27 cellular contexts compared by ENCODE assay signal in the genomic region with DNA sequence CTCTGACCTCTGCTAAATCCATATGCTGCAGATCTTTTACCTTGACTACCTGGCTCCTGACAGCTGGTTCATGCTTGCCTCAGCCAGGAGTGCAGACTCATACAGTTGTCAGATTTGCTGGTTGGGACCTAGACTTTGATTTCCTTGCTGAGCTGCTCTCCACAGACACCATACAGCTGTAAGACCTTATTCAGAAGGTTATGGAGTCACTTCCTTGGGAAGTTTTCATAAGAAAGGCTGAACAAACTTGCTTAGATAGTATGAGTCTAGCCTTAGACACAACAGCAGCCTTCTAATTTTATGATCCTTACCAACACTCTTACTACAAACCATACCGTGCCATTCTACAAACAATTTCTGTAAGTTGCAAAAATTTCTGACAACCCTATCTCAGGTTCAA.
"Had no signal": no experiment of that assay in that cellular context is flagged by ENCODE, and none has a peak within 500 bp of the region (broad histone marks: within the 10 kb centered on the region; RNA-seq: fewer than 3 reads in every experiment).

No MANE protein-coding gene starts in this region.

- FAIRE-seq: TTC549 had no signal

- DNase-seq: activated B cell treated with CpG ODN at 0.5 μM for 24 hours; activated CD4-positive, alpha-beta memory T cell treated with anti-CD3 and anti-CD28 coated beads for 36 hours; activated CD4-positive, alpha-beta T cell treated with anti-CD3 and anti-CD28 coated beads for 4 hours; activated CD4-positive, alpha-beta T cell treated with anti-CD3 and anti-CD28 coated beads, Interleukin-2, amount 50 U/mL, for 1 hour; activated CD4-positive, CD25-positive, alpha-beta regulatory T cell treated with anti-CD3 and anti-CD28 coated beads, Interleukin-2, amount 50 U/mL, for 72 hours; activated CD8-positive, alpha-beta memory T cell treated with anti-CD3 and anti-CD28 coated beads, Interleukin-2, amount 50 U/mL, for 4 hours; activated gamma-delta T cell treated with Interleukin-2 at 50 U/mL for 16 hours; activated naive CD4-positive, alpha-beta T cell treated with anti-CD3 and anti-CD28 coated beads for 36 hours; activated T-cell treated with anti-CD3 and anti-CD28 coated beads for 4 hours; activated T-cell treated with anti-CD3 and anti-CD28 coated beads, Interleukin-2, amount 50 U/mL, for 4 hours; adrenal gland; NCI-H1048; NCI-H1105 treated with DMSO at 0.1 percent for 48 hours; NCI-H1436; NCI-H1694; NCI-H1930; NCI-H2171; NCI-H510A; NCI-H526; NCI-H748 treated with DMSO at 0.1 percent for 48 hours; NK-92 treated with Interleukin-12 subunit alpha and Interleukin-12 subunit beta, amount 100 ng/mL, for 24 hours; PC-3; Right ventricle myocardium superior had no signal

- H3K9me3 ChIP-seq: adrenal gland had no signal

- H3K27me3 ChIP-seq: adrenal gland, cardiac muscle cell had no signal

- H3K4me1 ChIP-seq: adrenal gland had no signal

- H3K36me3 ChIP-seq: adrenal gland, cardiac muscle cell had no signal

- H3K27ac ChIP-seq: adrenal gland, cardiac muscle cell, VCaP had no signal

- ATAC-seq: activated naive CD4-positive, alpha-beta T cell treated with anti-CD3 and anti-CD28 coated beads, Interleukin-2, amount 50 U/mL, for 72 hours; activated T-cell treated with anti-CD3 and anti-CD28 coated beads, Interleukin-2, amount 50 U/mL, for 4 hours; PC-3 had no signal

- H3K4me3 ChIP-seq: adrenal gland, cardiac muscle cell had no signal
